1 cellular context compared by ENCODE assay signal in the genomic region with DNA sequence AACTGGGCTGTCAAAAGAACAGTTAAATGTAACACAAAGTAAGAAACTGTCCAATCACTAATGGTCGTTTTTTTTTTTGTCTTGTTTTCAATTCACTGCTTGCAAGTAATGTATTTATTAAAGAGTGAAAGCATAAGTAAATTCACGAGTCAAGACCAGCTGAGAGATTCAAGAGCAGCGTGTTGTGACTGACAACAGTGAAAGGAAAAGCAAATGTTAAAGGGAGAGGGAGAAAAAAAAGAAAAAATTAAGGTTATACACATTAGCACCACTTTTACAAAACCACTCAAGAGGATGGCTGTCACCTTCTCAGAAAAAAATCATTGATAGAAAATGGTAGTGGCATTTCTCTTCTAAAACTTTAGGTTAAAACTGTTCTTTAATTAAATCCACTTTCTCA.
TF ChIP-seq lines count a peak whose summit lies in the region.

No MANE protein-coding gene starts in this region.

TF ChIP-seq in endothelial cell of umbilical vein, 7 proteins besides CTCF, POLR2A, EP300 and RAD21 (continued from another document):
- TF ChIP-seq MYC (IDR thresholded peaks at IDR 0.05; ENCODE audit: low read depth, low read length) (no peak), EZH2 (IDR thresholded peaks at IDR 0.05; ENCODE audit: borderline replicate concordance, low read depth, low read length, severe bottlenecking) (no peak), GATA2 (IDR thresholded peaks at IDR 0.05; ENCODE audit: insufficient read depth, insufficient read length, low read depth, low read length) (no peak), POLR2AphosphoS5 (IDR thresholded peaks at IDR 0.05; ENCODE audit: insufficient read depth, low read depth, low read length) (no peak), JUN (IDR thresholded peaks at IDR 0.05; ENCODE audit: borderline replicate concordance, insufficient read depth, insufficient read length, low read depth) (no peak)
- TF ChIP-seq, protein P1, sequence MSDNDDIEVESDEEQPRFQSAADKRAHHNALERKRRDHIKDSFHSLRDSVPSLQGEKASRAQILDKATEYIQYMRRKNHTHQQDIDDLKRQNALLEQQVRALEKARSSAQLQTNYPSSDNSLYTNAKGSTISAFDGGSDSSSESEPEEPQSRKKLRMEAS (IDR thresholded peaks at IDR 0.05; ENCODE audit: insufficient read depth, insufficient read length), result no peak
